In the genomic region with DNA sequence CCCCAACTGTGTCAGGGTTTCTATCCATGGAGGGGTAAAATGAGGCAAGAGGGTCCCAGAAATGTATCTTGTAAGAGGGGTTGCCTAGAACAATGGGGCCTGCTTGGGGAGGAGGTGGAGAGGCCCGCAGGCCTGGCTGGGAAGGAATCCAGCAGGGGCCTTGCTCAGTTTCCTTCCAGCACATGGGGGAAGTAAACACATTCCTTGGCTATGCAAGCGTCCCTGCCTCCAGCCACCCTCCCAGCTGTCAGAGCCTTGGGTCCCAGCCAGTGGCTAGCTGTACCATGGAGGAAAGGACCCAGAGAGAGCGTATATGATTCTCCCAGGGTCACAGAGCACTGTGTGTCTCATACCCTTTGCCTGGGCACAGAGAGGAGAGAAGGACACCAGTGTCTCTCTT, we compare ENCODE assay signal across 12 cellular contexts.
DNase-seq lines count a peak whose midpoint lies in the region; ATAC-seq and TF ChIP-seq lines count a peak whose summit lies in the region.
"Had no signal": no experiment of that assay in that cellular context is flagged by ENCODE, and none has a peak within 500 bp of the region (broad histone marks: within the 10 kb centered on the region; RNA-seq: fewer than 3 reads in every experiment).

No MANE protein-coding gene starts in this region.

- intact Hi-C loops in Panc1 (cut with micrococcal nuclease; ENCODE audit: unreplicated experiment), result no loop called here
- intact Hi-C loops in esophagus muscularis mucosa (cut with DNase I), result loop anchor here (1.0 to 5.0 kb wide), 2 partner anchors 37 to 101 kb away; a partner anchor contains a TSS
- intact Hi-C loops in thyroid gland (cut with DNase I), result no loop called here

- H3K27ac ChIP-seq in Panc1 (ENCODE audit: low read length), result peak overlapping the region; percentile 76
- peak overlapping the region; percentile 88 to 90 (median 88) for H3K27ac ChIP-seq in esophagus muscularis mucosa (replicated peaks in 1 of 4)
- peak overlapping the region; percentile 52 to 74 (median 52) for H3K27ac ChIP-seq in thyroid gland

- TF ChIP-seq CTCF in Panc1 (IDR thresholded peaks at IDR 0.05) (no peak), esophagus muscularis mucosa (IDR thresholded peaks at IDR 0.05) (no peak), thyroid gland (IDR thresholded peaks at IDR 0.05) (no peak)

- H3K4me1 ChIP-seq in Panc1 (ENCODE audit: control insufficient read depth, insufficient read depth, low read length) (peaks cover 55% of the 10 kb centered on the region), esophagus muscularis mucosa (peaks cover 77 to 96% (median 88%) of the 10 kb centered on the region in 4 donors), thyroid gland (peaks cover 0 to 47% of the 10 kb centered on the region in 2 donors)

- WGBS in esophagus muscularis mucosa, result 8% methylated on average over 3 of the region's 3 CpGs
- WGBS in thyroid gland, 2 donors, result 35 to 70% methylated on average over 2 to 3 of the region's 3 CpGs

- POLR2A ChIA-PET in Panc1 (lab: Charles Lee), result no interaction called here

- DNase-seq in Panc1 (ENCODE audit: low read depth, low spot score) (no peak), esophagus muscularis mucosa (ENCODE audit: extremely low spot score) (no peak), midbrain (lab: John Stamatoyannopoulos, UW) (peak; percentile 38), thyroid gland (no peak), H4 (ENCODE audit: low spot score) (no peak), COLO829 (ENCODE audit: low spot score) (no peak), SK-N-DZ (ENCODE audit: low spot score) (no peak)
- DNase-seq: NCI-H1105 treated with DMSO at 0.1 percent for 48 hours; stimulated activated CD4-positive, alpha-beta T cell treated with anti-CD3 and anti-CD28 coated beads, Interleukin-1b, Interleukin-23, amount 100 ng/mL, for 48 hours had no signal

- TF ChIP-seq POLR2A in esophagus muscularis mucosa (IDR thresholded peaks at IDR 0.05; ENCODE audit: low read depth) (no peak), thyroid gland (IDR thresholded peaks at IDR 0.05) (no peak)

- TF ChIP-seq EP300 in esophagus muscularis mucosa (IDR thresholded peaks at IDR 0.05), result no peak

- H3K4me3 ChIP-seq in Panc1 (ENCODE audit: low read depth in 2 of 2, low read length in 2 of 2) (no peak overlapping the region), esophagus muscularis mucosa (no peak overlapping the region), thyroid gland (replicated peaks in 1 of 3) (no peak overlapping the region)
- H3K4me3 ChIP-seq: GM23338 had no signal

- CTCF ChIA-PET in Panc1 (lab: Charles Lee), result no interaction called here

- H3K9me3 ChIP-seq in Panc1 (ENCODE audit: control insufficient read depth, insufficient read depth, low read depth, low read length) (peaks cover under 1% of the 10 kb centered on the region; the same call in 1 of the 2 replicates), esophagus muscularis mucosa (no peaks in the 10 kb centered on the region), thyroid gland (no peaks in the 10 kb centered on the region)

- no TSS peak for BruUV-seq in Panc1 (replicated peaks; lab: Mats Ljungman, UMichigan)

- ATAC-seq in Panc1 (peak; percentile 17), HG03039 (IDR thresholded peaks at IDR 0.05; ENCODE audit: unreplicated experiment) (no peak)
- ATAC-seq: activated T-helper 17 cell treated with anti-CD3 and anti-CD28 coated beads, Interleukin-2, amount 50 U/mL, for 72 hours had no signal

- no peaks in the 10 kb centered on the region for H3K36me3 ChIP-seq in Panc1 (ENCODE audit: control insufficient read depth, insufficient read depth, low read length)
- no peaks in the 10 kb centered on the region for H3K36me3 ChIP-seq in esophagus muscularis mucosa
- H3K36me3 ChIP-seq in thyroid gland, result no peaks in the 10 kb centered on the region

- in situ Hi-C loops in Panc1 (cut with HindIII; ENCODE audit: low pct_unique_long_range_greater_than_20kb, low sequenced_read_pairs), result no loop called here

- H3K27me3 ChIP-seq in Panc1 (ENCODE audit: control insufficient read depth, insufficient read depth, low read length) (no peaks in the 10 kb centered on the region), esophagus muscularis mucosa (no peaks in the 10 kb centered on the region), thyroid gland (no peaks in the 10 kb centered on the region)
